Comparison of ENCODE assay signal across 1 cellular context in genomic region chr12:121740847-121741246, GRCh38.
TF ChIP-seq lines count a peak whose summit lies in the region.

No MANE protein-coding gene starts in this region.

TF ChIP-seq in HEK293, 187 proteins besides CTCF, POLR2A, EP300 and RAD21 (continued from another document):
- peak; percentile 93 for TF ChIP-seq PRDM6 (tag by site-specific recombination; IDR thresholded peaks at IDR 0.05)
- no peak for TF ChIP-seq GLIS1 (tag by site-specific recombination; IDR thresholded peaks at IDR 0.05)
- TF ChIP-seq ZNF335 (tag by site-specific recombination; conservative IDR thresholded peaks at IDR 0.05): 0 out of 2 replicates have a peak, but pooled peaks have one; percentile 24
- TF ChIP-seq KLF16 (tag by site-specific recombination; IDR thresholded peaks at IDR 0.05): peak; percentile 41; the same call in 1 of the 2 replicates
- TF ChIP-seq WT1 (tag by site-specific recombination; IDR thresholded peaks at IDR 0.05): no peak
- TF ChIP-seq KLF7 (tag by site-specific recombination; IDR thresholded peaks at IDR 0.05; ENCODE audit: borderline replicate concordance): 0 out of 2 replicates have a peak, but pooled peaks have one; percentile 52
